18 cellular contexts compared by ENCODE assay signal in genomic region chr20:5067877-5068276, GRCh38. TPM values are rescaled to one million over a fixed set of nuclear protein-coding genes. Genes with fewer than 3 reads are reported as not detected.
A peak's percentile ranks its signal among the peaks of the same experiment; 100 is the strongest.
DNase-seq lines count a peak whose midpoint lies in the region; ATAC-seq, FAIRE-seq and TF ChIP-seq lines count a peak whose summit lies in the region.
"Had no signal": no experiment of that assay in that cellular context is flagged by ENCODE, and none has a peak within 500 bp of the region (broad histone marks: within the 10 kb centered on the region; RNA-seq: fewer than 3 reads in every experiment).

No MANE protein-coding gene starts in this region.

- H4K12ac ChIP-seq in trophoblast cell (ENCODE audit: low read depth, low read length) = no peak overlapping the region

- H3K27me3 Mint-ChIP-seq in activated T-cell treated with anti-CD3 and anti-CD28 coated beads, Interleukin-2, amount 50 U/mL, for 72 hours (ENCODE audit: low read depth) = no peaks in the 10 kb centered on the region
- H3K27me3 Mint-ChIP-seq: CD4-positive, alpha-beta T cell had no signal

- 93% methylated on average over 5 of the region's 5 CpGs for WGBS in A549 (ENCODE audit: missing lambda C conversion rate)
- no CpG with 5 or more reads among the region's 5 CpGs for WGBS in trophoblast cell (ENCODE audit: extremely low coverage, insufficient coverage, insufficient read length)
- WGBS in ovary, 3 donors = 67 to 83% (median 79%) methylated on average over 5 of the region's 5 CpGs

- H3K79me2 ChIP-seq in Karpas-422 (ENCODE audit: low read length) (no peaks in the 10 kb centered on the region), trophoblast cell (ENCODE audit: control insufficient read depth, insufficient read depth, low read length, poor library complexity) (no peaks in the 10 kb centered on the region)

- no peak overlapping the region for H4K8ac ChIP-seq in trophoblast cell (ENCODE audit: low read depth, low read length)

- no peak overlapping the region for H3K18ac ChIP-seq in trophoblast cell (ENCODE audit: low read length)

- CTCF ChIA-PET in A549 (lab: Yijun Ruan, JAX) = interaction anchor here (1.0 to 6.8 kb wide), 3 partner anchors 10 to 33 kb away, joined by 3 to 35 read pairs (median 26); no protein-coding TSS in a partner anchor

- H4K91ac ChIP-seq in trophoblast cell (ENCODE audit: low read depth, low read length) = no peak overlapping the region

- intact Hi-C loops in ovary (cut with DNase I) = no loop called here

- no peaks in the 10 kb centered on the region for H3K9me3 Mint-ChIP-seq in activated T-cell treated with anti-CD3 and anti-CD28 coated beads, Interleukin-2, amount 50 U/mL, for 72 hours
- H3K9me3 Mint-ChIP-seq: CD4-positive, alpha-beta T cell; HFFc6 had no signal

- TF ChIP-seq EP300 in A549 (IDR thresholded peaks at IDR 0.05) (no peak), ovary (IDR thresholded peaks at IDR 0.05) (no peak)

- H4K20me1 ChIP-seq in Karpas-422 (ENCODE audit: insufficient read depth, low read depth, low read length) = no peaks in the 10 kb centered on the region
- H4K20me1 ChIP-seq: BLaER1 treated with 17β-estradiol and CSF1 and Interleukin-3, amounts not matched to agents 10 nM and 100 nM had no signal

- no peak for TF ChIP-seq RAD21 in A549 (conservative IDR thresholded peaks at IDR 0.05 in 1 of 2, IDR thresholded peaks at IDR 0.05 in 1 of 2)

- no peak overlapping the region for H3K27ac Mint-ChIP-seq in activated T-cell treated with anti-CD3 and anti-CD28 coated beads, Interleukin-2, amount 50 U/mL, for 72 hours
- H3K27ac Mint-ChIP-seq: CD4-positive, alpha-beta T cell had no signal

- H3K36me3 ChIP-seq in Karpas-422 (ENCODE audit: insufficient read depth, low read length) (no peaks in the 10 kb centered on the region), trophoblast cell (ENCODE audit: control insufficient read depth in 1 of 2, insufficient read depth in 2 of 2, low read length in 2 of 2) (no peaks in the 10 kb centered on the region), ovary (no peaks in the 10 kb centered on the region)
- H3K36me3 ChIP-seq: BLaER1 treated with 17β-estradiol and CSF1 and Interleukin-3, amounts not matched to agents 10 nM and 100 nM; HAP-1 had no signal

- no peak overlapping the region for H3K4ac ChIP-seq in trophoblast cell (ENCODE audit: low read depth, low read length)

- H3K23ac ChIP-seq in trophoblast cell (ENCODE audit: low read length) = no peak overlapping the region

- FAIRE-seq in A549 (lab: Jason Lieb, UNC) = peak; percentile 7
- FAIRE-seq: GM12878, H1, K562 had no signal

- H3K9me3 ChIP-seq in A549 (no peaks in the 10 kb centered on the region), Karpas-422 (ENCODE audit: low read length) (no peaks in the 10 kb centered on the region), trophoblast cell (ENCODE audit: insufficient read depth, low read depth, low read length) (peaks cover 2% of the 10 kb centered on the region), ovary (no peaks in the 10 kb centered on the region)
- H3K9me3 ChIP-seq: BLaER1 treated with 17β-estradiol and CSF1 and Interleukin-3, amounts not matched to agents 10 nM and 100 nM; HAP-1 had no signal

- no peak for ATAC-seq in A549
- no peak for ATAC-seq in activated T-cell treated with anti-CD3 and anti-CD28 coated beads, Interleukin-2, amount 50 U/mL, for 72 hours (replicated peaks in 1 of 2)
- ATAC-seq: GM12878, K562 had no signal

- H3K14ac ChIP-seq in trophoblast cell (ENCODE audit: low read length) = no peak overlapping the region

- H3K4me2 ChIP-seq in A549 = no peak overlapping the region
- H3K4me2 ChIP-seq in Karpas-422 (ENCODE audit: low read depth, low read length, poor library complexity, severe bottlenecking) = no peak overlapping the region
- H3K4me2 ChIP-seq in trophoblast cell (ENCODE audit: low read length) = no peak overlapping the region

- H3K4me1 ChIP-seq in A549 (peaks cover 41% of the 10 kb centered on the region), Karpas-422 (ENCODE audit: low read length) (peaks cover 2% of the 10 kb centered on the region), trophoblast cell (ENCODE audit: control insufficient read depth in 1 of 2, insufficient read depth in 2 of 2, low read length in 2 of 2) (peaks cover 0 to 4% of the 10 kb centered on the region in 2 experiments), ovary (ENCODE audit: insufficient read depth) (peaks cover 4% of the 10 kb centered on the region)
- H3K4me1 ChIP-seq: HAP-1 had no signal

- POLR2A ChIA-PET in A549 (lab: Yijun Ruan, JAX) = no interaction called here

- no peak for TF ChIP-seq POLR2A in A549 (IDR thresholded peaks at IDR 0.05; ENCODE audit: low read length)
- TF ChIP-seq POLR2A in ovary (IDR thresholded peaks at IDR 0.05) = no peak

- H3K27ac ChIP-seq in A549 (peak overlapping the region; percentile 46 to 87), Karpas-422 (ENCODE audit: low read length) (no peak overlapping the region), trophoblast cell (ENCODE audit: low read depth, low read length) (no peak overlapping the region), ovary (no peak overlapping the region)
- H3K27ac ChIP-seq: BLaER1 treated with 17β-estradiol and CSF1 and Interleukin-3, amounts not matched to agents 10 nM and 100 nM; HL-60 had no signal

- no peak overlapping the region for H2BK120ac ChIP-seq in trophoblast cell (ENCODE audit: insufficient read depth, low read length, poor library complexity)

- no peak overlapping the region for H2AFZ ChIP-seq in Karpas-422 (ENCODE audit: low read length)
- no peak overlapping the region for H2AFZ ChIP-seq in trophoblast cell (ENCODE audit: insufficient read depth, low read length, poor library complexity)

- H3K4me1 Mint-ChIP-seq in activated T-cell treated with anti-CD3 and anti-CD28 coated beads, Interleukin-2, amount 50 U/mL, for 72 hours (ENCODE audit: low read depth) = peaks cover 14% of the 10 kb centered on the region

- peaks cover 2% of the 10 kb centered on the region for H3K79me1 ChIP-seq in trophoblast cell (ENCODE audit: low read length)

- no peak for DNase-seq in A549 (ENCODE audit: low read depth in 1 of 2, low spot score in 1 of 2)
- DNase-seq in Karpas-422 = peak; percentile 33
- peak; percentile 37 for DNase-seq in epithelial cell of esophagus (ENCODE audit: low read depth)
- DNase-seq in trophoblast cell = peak; percentile 93 to 96
- no peak for DNase-seq in ovary
- DNase-seq in iPS-NIHi11 (ENCODE audit: low spot score) = no peak
- DNase-seq in activated T-cell treated with anti-CD3 and anti-CD28 coated beads, Interleukin-2, amount 50 U/mL, for 72 hours = no peak
- DNase-seq: 8988T; ACHN; CD4-positive, alpha-beta T cell; DMS79; HFFc6 had no signal

- no peaks in the 10 kb centered on the region for H3K36me3 Mint-ChIP-seq in activated T-cell treated with anti-CD3 and anti-CD28 coated beads, Interleukin-2, amount 50 U/mL, for 72 hours (ENCODE audit: insufficient read depth in 2 of 2)

- no peaks in the 10 kb centered on the region for H3K9me2 ChIP-seq in Karpas-422 (replicated peaks; ENCODE audit: insufficient read depth, low read length)

- no peak overlapping the region for H2AK5ac ChIP-seq in trophoblast cell (ENCODE audit: low read length)

- no peak overlapping the region for H2BK5ac ChIP-seq in trophoblast cell (ENCODE audit: low read depth, low read length, poor library complexity)

- no peak overlapping the region for H2BK12ac ChIP-seq in trophoblast cell (ENCODE audit: low read length)

- H3K4me3 Mint-ChIP-seq in activated T-cell treated with anti-CD3 and anti-CD28 coated beads, Interleukin-2, amount 50 U/mL, for 72 hours = no peak overlapping the region
- H3K4me3 Mint-ChIP-seq: CD4-positive, alpha-beta T cell; HFFc6 had no signal

- TF ChIP-seq CTCF in A549 (IDR thresholded peaks at IDR 0.05) (no peak), epithelial cell of esophagus (IDR thresholded peaks at IDR 0.05; ENCODE audit: insufficient read depth, low read depth, low read length, missing control alignments) (no peak), ovary (IDR thresholded peaks at IDR 0.05) (no peak)

- H3K9ac ChIP-seq in Karpas-422 (ENCODE audit: low read length) (no peak overlapping the region), trophoblast cell (ENCODE audit: low read length) (no peak overlapping the region)
- H3K9ac ChIP-seq: BLaER1 treated with 17β-estradiol and CSF1 and Interleukin-3, amounts not matched to agents 10 nM and 100 nM had no signal

- H3K4me3 ChIP-seq in A549 (no peak overlapping the region), Karpas-422 (ENCODE audit: low read length) (no peak overlapping the region), epithelial cell of esophagus (ENCODE audit: low read length) (no peak overlapping the region), trophoblast cell (ENCODE audit: low read depth, low read length) (no peak overlapping the region), ovary (no peak overlapping the region)
- H3K4me3 ChIP-seq: BLaER1 treated with 17β-estradiol and CSF1 and Interleukin-3, amounts not matched to agents 10 nM and 100 nM; GM12878; HAP-1; K562 had no signal

- H3K27me3 ChIP-seq in Karpas-422 (ENCODE audit: low read length) = no peaks in the 10 kb centered on the region
- no peaks in the 10 kb centered on the region for H3K27me3 ChIP-seq in trophoblast cell (ENCODE audit: insufficient read depth, low read length)
- no peaks in the 10 kb centered on the region for H3K27me3 ChIP-seq in ovary
- H3K27me3 ChIP-seq: BLaER1 treated with 17β-estradiol and CSF1 and Interleukin-3, amounts not matched to agents 10 nM and 100 nM had no signal

RNA-seq across cellular contexts. Expression of gene TMEM230, which starts 45.0 kb away (rescaled TPM):
- 276 and 284 TPM in 2 replicates for polyA plus RNA-seq in A549 (2011; rRNA removed)
- polyA plus RNA-seq in A549 (2012; cell fraction: cytosol; rRNA removed) = 99.5 and 123 TPM in 2 replicates
- polyA plus RNA-seq in A549 (2012; cell fraction: nucleus; rRNA removed) = 27.3 and 47.4 TPM in 2 replicates
- 99.9 to 106 TPM (median 105 TPM) in 3 replicates for polyA plus RNA-seq in A549 (2017; fragmentation: RNase III; extraction: RNeasy Plus Mini Kit Qiagen cat#74134 plus additional on column Dnase treatment)
- polyA minus RNA-seq in A549 (2011; rRNA and poly(A)+ RNA removed) = 67.7 and 90.9 TPM in 2 replicates
- total RNA-seq in Karpas-422 (2014; rRNA removed; shearing (Covaris generic); ENCODE audit: low replicate concordance) = 124 and 228 TPM in 2 replicates
- 109 and 115 TPM in 2 replicates for polyA plus RNA-seq in trophoblast cell (2013)
- total RNA-seq in ovary = 100 to 1,000 TPM in 2 of 7 donors, 10 to 100 TPM in 5; 57.7 to 119 (median 97.7) TPM
- 100 to 1,000 TPM; 124 to 194 TPM for polyA plus RNA-seq in ovary
- 10 to 100 TPM; 70.9 to 71.9 TPM for total RNA-seq in activated T-cell treated with anti-CD3 and anti-CD28 coated beads, Interleukin-2, amount 50 U/mL, for 72 hours

RNA-seq across cellular contexts. Expression of gene PCNA, which starts 51.9 kb away (rescaled TPM):
- polyA plus RNA-seq in A549 (2011; rRNA removed) (388 and 450 TPM in 2 replicates), A549 (2017; fragmentation: RNase III; extraction: RNeasy Plus Mini Kit Qiagen cat#74134 plus additional on column Dnase treatment) (431 to 445 TPM (median 440 TPM) in 3 replicates), ovary (10 to 100 TPM; 42.1 to 49.0 TPM)
- 552 and 561 TPM in 2 replicates for polyA plus RNA-seq in A549 (2012; cell fraction: cytosol; rRNA removed)
- 882 and 940 TPM in 2 replicates for polyA plus RNA-seq in A549 (2012; cell fraction: nucleus; rRNA removed)
- polyA minus RNA-seq in A549 (2011; rRNA and poly(A)+ RNA removed) = 260 and 279 TPM in 2 replicates
- total RNA-seq in Karpas-422 (2014; rRNA removed; shearing (Covaris generic); ENCODE audit: low replicate concordance) = 99.1 and 185 TPM in 2 replicates
- polyA plus RNA-seq in trophoblast cell (2013) = 125 and 128 TPM in 2 replicates
- 10 to 100 TPM; 34.1 to 50.0 (median 38.8) TPM for total RNA-seq in ovary
- 100 to 1,000 TPM; 383 to 474 TPM for total RNA-seq in activated T-cell treated with anti-CD3 and anti-CD28 coated beads, Interleukin-2, amount 50 U/mL, for 72 hours

RNA-seq across cellular contexts. Expression of gene CDS2, which starts 58.9 kb away (rescaled TPM):
- polyA plus RNA-seq in A549 (2011; rRNA removed) (106 and 128 TPM in 2 replicates), A549 (2017; fragmentation: RNase III; extraction: RNeasy Plus Mini Kit Qiagen cat#74134 plus additional on column Dnase treatment) (34.0 to 44.0 TPM (median 37.4 TPM) in 3 replicates), ovary (10 to 100 TPM; 11.4 to 54.6 TPM)
- polyA plus RNA-seq in A549 (2012; cell fraction: cytosol; rRNA removed) = 26.2 and 34.1 TPM in 2 replicates
- 13.9 and 27.4 TPM in 2 replicates for polyA plus RNA-seq in A549 (2012; cell fraction: nucleus; rRNA removed)
- polyA minus RNA-seq in A549 (2011; rRNA and poly(A)+ RNA removed) = 100 TPM in 2 replicates
- 12.5 and 26.8 TPM in 2 replicates for total RNA-seq in Karpas-422 (2014; rRNA removed; shearing (Covaris generic); ENCODE audit: low replicate concordance)
- polyA plus RNA-seq in trophoblast cell (2013) = 25.0 and 25.8 TPM in 2 replicates
- 10 to 100 TPM; 18.5 to 43.7 (median 37.6) TPM for total RNA-seq in ovary
- 10 to 100 TPM; 62.0 to 67.2 TPM for total RNA-seq in activated T-cell treated with anti-CD3 and anti-CD28 coated beads, Interleukin-2, amount 50 U/mL, for 72 hours

Comparison
In these comparisons a context has a peak if more than half of its experiments do, and no peak if none do; other contexts are left out.
1. DNase-seq: peak in Karpas-422 (single experiment), epithelial cell of esophagus (single experiment) and trophoblast cell (2 of 2); none in A549 (0 of 2), ovary (0 of 5), iPS-NIHi11 (single experiment) and activated T-cell treated with anti-CD3 and anti-CD28 coated beads, Interleukin-2, amount 50 U/mL, for 72 hours (0 of 2).
2. H3K27ac ChIP-seq: peak in A549 (2 of 2); none in Karpas-422 (single experiment), trophoblast cell (single experiment) and ovary (0 of 2).